8 cellular contexts compared by ENCODE assay signal in the genomic region with DNA sequence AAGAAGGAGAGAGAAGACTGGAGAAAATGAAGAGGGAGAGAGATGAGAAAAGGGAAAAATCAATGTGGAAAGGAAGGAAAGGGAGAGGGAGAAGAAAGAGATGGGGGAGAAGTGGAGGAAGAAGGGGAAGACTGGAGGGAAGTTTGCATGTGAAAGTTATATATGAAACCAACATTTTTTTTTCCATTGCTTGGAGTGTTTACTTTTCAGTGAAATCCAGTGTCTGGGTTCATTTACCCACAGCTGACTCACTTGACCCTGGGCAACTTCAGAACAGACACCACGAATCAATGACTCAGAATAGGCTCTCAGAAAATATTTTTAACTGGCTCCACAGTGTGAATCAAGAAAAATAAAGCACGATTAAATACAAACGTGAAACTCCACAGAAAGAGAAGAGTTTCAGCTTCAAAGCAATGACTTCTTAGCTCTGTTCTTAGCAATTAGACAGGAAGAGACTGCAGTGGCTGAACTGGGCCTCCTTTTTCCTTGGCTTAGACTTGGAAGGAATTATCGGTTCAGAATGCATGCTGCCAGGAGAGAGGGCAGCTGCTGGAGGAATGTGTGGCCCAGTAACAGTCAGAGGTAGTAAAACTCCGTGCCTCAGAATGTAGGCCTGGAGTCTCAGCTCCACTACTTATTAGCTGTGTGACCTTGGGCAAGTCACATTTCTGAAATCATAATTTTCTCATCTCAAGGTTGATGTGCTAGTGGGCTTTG.
DNase-seq lines count a peak whose midpoint lies in the region; TF ChIP-seq lines count a peak whose summit lies in the region.

No MANE protein-coding gene starts in this region.

- 81 to 85% methylated on average over 5 of the region's 5 CpGs for WGBS in endodermal cell (ENCODE audit: insufficient coverage in 1 of 2, insufficient read length in 1 of 2), 2 experiments

- H3K27me3 Mint-ChIP-seq in endodermal cell (ENCODE audit: insufficient read depth) (peaks cover 13% of the 10 kb centered on the region), osteocyte (ENCODE audit: unreplicated experiment) (no peaks in the 10 kb centered on the region)

- H3K4me1 Mint-ChIP-seq in endodermal cell: peaks cover 31% of the 10 kb centered on the region
- peaks cover 55% of the 10 kb centered on the region for H3K4me1 Mint-ChIP-seq in osteocyte (ENCODE audit: unreplicated experiment)

- TF ChIP-seq CTCF in endodermal cell (conservative IDR thresholded peaks at IDR 0.05) (no peak), osteocyte (IDR thresholded peaks at IDR 0.05) (no peak)

- no peaks in the 10 kb centered on the region for H3K27me3 ChIP-seq in endodermal cell (ENCODE audit: control insufficient read depth, insufficient read depth, low read length, poor library complexity, severe bottlenecking)

- no peak overlapping the region for H3K27ac Mint-ChIP-seq in endodermal cell
- H3K27ac Mint-ChIP-seq in osteocyte (ENCODE audit: unreplicated experiment): peak overlapping the region; percentile 98

- H3K4me3 Mint-ChIP-seq in endodermal cell (no peak overlapping the region), osteocyte (ENCODE audit: unreplicated experiment) (peak overlapping the region; percentile 2)

- H3K36me3 ChIP-seq in endodermal cell (ENCODE audit: control insufficient read depth, insufficient read depth, low read length): no peaks in the 10 kb centered on the region

- H3K4me3 ChIP-seq in endodermal cell (ENCODE audit: low read length): no peak overlapping the region

- DNase-seq in DMS53 treated with DMSO at 0.1 percent for 48 hours (lab: John Stamatoyannopoulos, UW; ENCODE audit: unreplicated experiment) (peak; percentile 65), MV-4-11 (lab: John Stamatoyannopoulos, UW) (peak; percentile 49), endodermal cell (no peak), osteocyte (ENCODE audit: extremely low spot score, unreplicated experiment) (peak; percentile 83), putamen (ENCODE audit: low spot score) (no peak), ureter (ENCODE audit: low spot score) (no peak), cerebellar cortex (ENCODE audit: low spot score) (no peak), cortex of kidney (lab: John Stamatoyannopoulos, UW) (no peak)

- H3K9me3 ChIP-seq in endodermal cell (ENCODE audit: control insufficient read depth, low read length): no peaks in the 10 kb centered on the region

- no peak overlapping the region for H3K9ac ChIP-seq in endodermal cell (ENCODE audit: extremely low read depth, low read length, poor library complexity, severe bottlenecking)

- H3K4me1 ChIP-seq in endodermal cell (ENCODE audit: control insufficient read depth, insufficient read depth, low read length): peaks cover 14% of the 10 kb centered on the region

- H3K9me3 Mint-ChIP-seq in endodermal cell (no peaks in the 10 kb centered on the region), osteocyte (ENCODE audit: unreplicated experiment) (peaks cover 5% of the 10 kb centered on the region)

- H3K36me3 Mint-ChIP-seq in endodermal cell (ENCODE audit: low read depth) (no peaks in the 10 kb centered on the region), osteocyte (ENCODE audit: unreplicated experiment) (peaks cover 4% of the 10 kb centered on the region)

- peak overlapping the region; percentile 21 for H3K27ac ChIP-seq in endodermal cell (ENCODE audit: low read depth, low read length)

Comparison
In these comparisons a context has a peak if more than half of its experiments do, and no peak if none do; other contexts are left out.
1. DNase-seq: peak in DMS53 treated with DMSO at 0.1 percent for 48 hours (single experiment), MV-4-11 (single experiment) and osteocyte (single experiment); none in endodermal cell (single experiment), putamen (single experiment), ureter (single experiment), cerebellar cortex (single experiment) and cortex of kidney (single experiment).